16 cellular contexts compared by ENCODE assay signal in the genomic region with DNA sequence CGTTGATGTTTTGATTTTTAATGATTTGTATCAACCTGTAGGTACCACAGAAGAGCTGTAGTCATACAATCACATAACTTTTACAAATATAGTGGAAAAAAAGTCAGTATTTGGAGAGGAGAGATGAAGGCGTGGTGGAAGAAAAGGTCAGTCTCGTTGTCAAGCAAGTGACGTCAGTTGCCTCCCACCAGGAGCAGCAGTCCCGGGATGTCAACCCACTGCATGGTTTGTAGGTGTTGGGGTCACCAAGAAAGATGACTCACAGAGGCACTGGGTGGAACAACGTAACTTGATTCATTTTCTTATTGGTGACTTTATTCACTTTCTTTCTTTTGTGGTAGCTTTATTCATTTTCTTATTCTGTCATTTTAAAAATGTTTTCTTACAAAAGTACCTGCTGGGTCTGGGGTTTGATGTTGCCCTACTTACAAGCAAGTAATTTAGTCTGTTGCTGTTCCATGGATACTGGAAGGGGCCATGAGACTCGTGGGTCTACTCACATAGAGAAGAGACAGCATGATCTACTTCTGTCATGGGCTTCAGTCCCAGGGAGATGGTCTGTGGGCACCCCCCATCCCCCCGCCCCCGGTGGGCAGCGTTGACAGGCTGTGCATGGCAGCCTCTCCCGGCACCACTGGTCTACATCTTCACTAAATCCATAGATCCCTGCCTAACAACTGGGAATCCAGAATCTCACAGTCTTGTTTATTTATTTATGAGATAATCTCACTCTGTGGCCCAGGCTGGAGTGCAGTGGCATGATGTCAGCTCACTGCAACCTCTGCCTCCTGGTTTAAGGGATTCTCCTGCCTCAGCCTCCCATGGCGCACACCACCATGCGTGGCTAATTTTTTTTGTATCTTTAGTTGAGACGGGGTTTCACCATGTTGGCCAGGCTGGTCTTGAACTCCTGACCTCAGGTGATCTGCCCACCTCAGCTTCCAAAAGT. TPM values are rescaled to one million over a fixed set of nuclear protein-coding genes. Genes with fewer than 3 reads are reported as not detected.
DNase-seq lines count a peak whose midpoint lies in the region; ATAC-seq and TF ChIP-seq lines count a peak whose summit lies in the region.
"Had no signal": no experiment of that assay in that cellular context is flagged by ENCODE, and none has a peak within 500 bp of the region (broad histone marks: within the 10 kb centered on the region; RNA-seq: fewer than 3 reads in every experiment).

No MANE protein-coding gene starts in this region.

- in situ Hi-C loops in brain microvascular endothelial cell (cut with HindIII; ENCODE audit: low pct_ligation_motif_present, low sequenced_read_pairs), result no loop called here

- H3K4me3 Mint-ChIP-seq in CD4-positive, alpha-beta T cell, result no peak overlapping the region
- peak overlapping the region; percentile 42 for H3K4me3 Mint-ChIP-seq in activated CD4-positive, alpha-beta T cell treated with anti-CD3 and anti-CD28 coated beads, Interleukin-2, amount 10 ng/mL, durations not matched to agents 24 days and 14 days
- H3K4me3 Mint-ChIP-seq in natural killer cell, result no peak overlapping the region
- no peak overlapping the region for H3K4me3 Mint-ChIP-seq in nephron progenitor cell
- H3K4me3 Mint-ChIP-seq: activated B cell treated with CpG ODN at 0.5 μM for 24 hours, IgD-negative memory B cell had no signal

- peaks cover 34% of the 10 kb centered on the region for H3K36me3 ChIP-seq in brain microvascular endothelial cell (replicated peaks)
- H3K36me3 ChIP-seq: BLaER1 had no signal

- POLR2A ChIA-PET in CD4-positive, alpha-beta T cell (lab: Charles Lee), result no interaction called here

- H3K9me3 ChIP-seq in CD4-positive, alpha-beta T cell (ENCODE audit: control insufficient read depth, low read length), result peaks cover 11% of the 10 kb centered on the region

- no peak overlapping the region for H3K27ac ChIP-seq in CD4-positive, alpha-beta T cell (ENCODE audit: low read depth, low read length)
- peak overlapping the region; percentile 57 for H3K27ac ChIP-seq in brain microvascular endothelial cell
- H3K27ac ChIP-seq: BLaER1, left ventricle myocardium inferior had no signal

- H3K36me3 Mint-ChIP-seq in CD4-positive, alpha-beta T cell (ENCODE audit: low read depth), result peaks cover 72% of the 10 kb centered on the region
- H3K36me3 Mint-ChIP-seq in activated CD4-positive, alpha-beta T cell treated with anti-CD3 and anti-CD28 coated beads, Interleukin-2, amount 10 ng/mL, durations not matched to agents 24 days and 14 days (ENCODE audit: low read depth), result peaks cover 58% of the 10 kb centered on the region
- H3K36me3 Mint-ChIP-seq in natural killer cell (no peaks in the 10 kb centered on the region), nephron progenitor cell (ENCODE audit: low read depth) (peaks cover 61% of the 10 kb centered on the region)

- H3K4me3 ChIP-seq in brain microvascular endothelial cell (ENCODE audit: low read depth, low read length), result no peak overlapping the region
- H3K4me3 ChIP-seq: BLaER1, left ventricle myocardium inferior had no signal

- H3K27me3 Mint-ChIP-seq in CD4-positive, alpha-beta T cell, result no peaks in the 10 kb centered on the region
- H3K27me3 Mint-ChIP-seq in activated CD4-positive, alpha-beta T cell treated with anti-CD3 and anti-CD28 coated beads, Interleukin-2, amount 10 ng/mL, durations not matched to agents 24 days and 14 days, result peaks cover 4% of the 10 kb centered on the region
- H3K27me3 Mint-ChIP-seq in natural killer cell (ENCODE audit: low read depth in 2 of 2) (peaks cover 0 to 12% of the 10 kb centered on the region in 2 donors), nephron progenitor cell (ENCODE audit: low read depth, poor library complexity) (peaks cover 5% of the 10 kb centered on the region)
- H3K27me3 Mint-ChIP-seq: activated B cell treated with CpG ODN at 0.5 μM for 24 hours had no signal

- no peak for TF ChIP-seq CTCF in CD4-positive, alpha-beta T cell (IDR thresholded peaks at IDR 0.05)
- TF ChIP-seq CTCF in brain microvascular endothelial cell (IDR thresholded peaks at IDR 0.05; ENCODE audit: low read depth, low read length, missing control alignments) (no peak), natural killer cell (IDR thresholded peaks at IDR 0.05) (no peak), nephron progenitor cell (IDR thresholded peaks at IDR 0.05) (no peak)

- no peaks in the 10 kb centered on the region for H3K27me3 ChIP-seq in CD4-positive, alpha-beta T cell (ENCODE audit: control insufficient read depth, insufficient read depth, low read length)
- no peaks in the 10 kb centered on the region for H3K27me3 ChIP-seq in brain microvascular endothelial cell (replicated peaks)
- H3K27me3 ChIP-seq: BLaER1 had no signal

- peak overlapping the region; percentile 21 for H3K27ac Mint-ChIP-seq in CD4-positive, alpha-beta T cell
- H3K27ac Mint-ChIP-seq in activated CD4-positive, alpha-beta T cell treated with anti-CD3 and anti-CD28 coated beads, Interleukin-2, amount 10 ng/mL, durations not matched to agents 24 days and 14 days, result peak overlapping the region; percentile 68
- H3K27ac Mint-ChIP-seq in natural killer cell (no peak overlapping the region), nephron progenitor cell (no peak overlapping the region)
- H3K27ac Mint-ChIP-seq: activated B cell treated with CpG ODN at 0.5 μM for 24 hours, IgD-negative memory B cell had no signal

- intact Hi-C loops in CD4-positive, alpha-beta T cell (cut with DNase I, micrococcal nuclease), result loop anchor here in 1 of 2 experiments (5.0 kb wide), 3 partner anchors 127 to 628 kb away; no protein-coding TSS in a partner anchor
- intact Hi-C loops in activated CD4-positive, alpha-beta T cell treated with anti-CD3 and anti-CD28 coated beads, Interleukin-2, amount 10 ng/mL, durations not matched to agents 24 days and 14 days (cut with micrococcal nuclease), result loop anchor here (1.0 to 10.0 kb wide), 6 partner anchors 17 to 620 kb away; a partner anchor contains a TSS
- intact Hi-C loops in natural killer cell (cut with micrococcal nuclease), result no loop called here

- CTCF ChIA-PET in CD4-positive, alpha-beta T cell (lab: Charles Lee), result no interaction called here

- DNase-seq in CD4-positive, alpha-beta T cell, result no peak
- no peak for DNase-seq in activated CD4-positive, alpha-beta T cell treated with anti-CD3 and anti-CD28 coated beads, Interleukin-2, amount 10 ng/mL, durations not matched to agents 24 days and 14 days
- peak; percentile 84 for DNase-seq in brain microvascular endothelial cell
- DNase-seq in stimulated activated CD4-positive, alpha-beta T cell treated with anti-CD3 and anti-CD28 coated beads, Interleukin-2, amount 100 ng/mL, for 48 hours, result peak; percentile 40 to 43
- DNase-seq in natural killer cell, result no peak
- no peak for DNase-seq in KG1 (lab: John Stamatoyannopoulos, UW)
- DNase-seq in nephron progenitor cell, result no peak
- DNase-seq: activated B cell treated with CpG ODN at 0.5 μM for 24 hours; central memory CD4-positive, alpha-beta T cell; left ventricle myocardium inferior; NCI-H1417 treated with DMSO at 0.1 percent for 48 hours; NCI-H446 had no signal

- H3K4me1 Mint-ChIP-seq in CD4-positive, alpha-beta T cell (ENCODE audit: low read depth), result peaks cover 4% of the 10 kb centered on the region
- peaks cover 27% of the 10 kb centered on the region for H3K4me1 Mint-ChIP-seq in activated CD4-positive, alpha-beta T cell treated with anti-CD3 and anti-CD28 coated beads, Interleukin-2, amount 10 ng/mL, durations not matched to agents 24 days and 14 days
- H3K4me1 Mint-ChIP-seq in natural killer cell, result no peaks in the 10 kb centered on the region
- H3K4me1 Mint-ChIP-seq in nephron progenitor cell, result peaks cover 6% of the 10 kb centered on the region

- no peak for ATAC-seq in CD4-positive, alpha-beta T cell (ENCODE audit: poor library complexity)
- ATAC-seq in natural killer cell (no peak), GM21576 (IDR thresholded peaks at IDR 0.05; ENCODE audit: unreplicated experiment) (no peak)
- ATAC-seq: HCT116 had no signal

- peaks cover 6% of the 10 kb centered on the region for H3K9me3 Mint-ChIP-seq in CD4-positive, alpha-beta T cell
- peaks cover 3% of the 10 kb centered on the region for H3K9me3 Mint-ChIP-seq in activated CD4-positive, alpha-beta T cell treated with anti-CD3 and anti-CD28 coated beads, Interleukin-2, amount 10 ng/mL, durations not matched to agents 24 days and 14 days
- no peaks in the 10 kb centered on the region for H3K9me3 Mint-ChIP-seq in natural killer cell
- H3K9me3 Mint-ChIP-seq in nephron progenitor cell, result peaks cover 16% of the 10 kb centered on the region

RNA-seq across cellular contexts. Expression of a gene that starts 36.4 kb away (rescaled TPM):
- total RNA-seq in CD4-positive, alpha-beta T cell, result 10 to 100 TPM; 34.6 to 38.0 TPM
- total RNA-seq in activated CD4-positive, alpha-beta T cell treated with anti-CD3 and anti-CD28 coated beads, Interleukin-2, amount 10 ng/mL, durations not matched to agents 24 days and 14 days, result 22.2 and 24.3 TPM in 2 replicates
- 10 to 100 TPM; 24.4 to 47.0 (median 28.0) TPM for total RNA-seq in natural killer cell

Comparison
In these comparisons a context has a peak if more than half of its experiments do, and no peak if none do; other contexts are left out.
1. DNase-seq: peak in brain microvascular endothelial cell (single experiment) and stimulated activated CD4-positive, alpha-beta T cell treated with anti-CD3 and anti-CD28 coated beads, Interleukin-2, amount 100 ng/mL, for 48 hours (2 of 2); none in CD4-positive, alpha-beta T cell (0 of 10), activated CD4-positive, alpha-beta T cell treated with anti-CD3 and anti-CD28 coated beads, Interleukin-2, amount 10 ng/mL, durations not matched to agents 24 days and 14 days (single experiment), natural killer cell (single experiment), KG1 (single experiment) and nephron progenitor cell (single experiment).
2. H3K27ac Mint-ChIP-seq: peak in CD4-positive, alpha-beta T cell (single experiment) and activated CD4-positive, alpha-beta T cell treated with anti-CD3 and anti-CD28 coated beads, Interleukin-2, amount 10 ng/mL, durations not matched to agents 24 days and 14 days (single experiment); none in natural killer cell (0 of 2) and nephron progenitor cell (single experiment).